22 cellular contexts compared by ENCODE assay signal in the genomic region with DNA sequence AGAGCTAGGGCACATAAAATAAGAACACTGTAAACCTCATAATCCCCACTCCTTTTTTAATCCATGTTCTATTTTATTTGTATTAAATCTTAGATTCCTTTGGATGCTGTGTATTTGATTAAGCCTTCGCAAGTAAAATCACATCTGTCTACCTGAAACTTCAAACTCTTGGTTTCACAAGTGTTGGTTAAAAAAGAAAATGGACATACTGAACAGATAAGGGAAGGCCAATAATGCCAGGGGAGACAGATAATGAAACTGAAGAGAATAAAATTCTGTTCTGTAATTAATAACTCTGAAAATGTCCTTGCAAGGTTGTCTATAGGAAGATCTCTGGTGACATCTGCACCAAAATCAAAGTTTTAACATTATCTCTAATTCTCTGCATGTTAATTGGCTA.
A peak's percentile ranks its signal among the peaks of the same experiment; 100 is the strongest.
DNase-seq lines count a peak whose midpoint lies in the region; ATAC-seq and FAIRE-seq lines count a peak whose summit lies in the region.
"Had no signal": no experiment of that assay in that cellular context is flagged by ENCODE, and none has a peak within 500 bp of the region (broad histone marks: within the 10 kb centered on the region; RNA-seq: fewer than 3 reads in every experiment).

No MANE protein-coding gene starts in this region.

- H3K4me3 Mint-ChIP-seq in activated naive CD8-positive, alpha-beta T cell treated with anti-CD3 and anti-CD28 coated beads for 36 hours = no peak overlapping the region
- H3K4me3 Mint-ChIP-seq in activated naive CD8-positive, alpha-beta T cell treated with anti-CD3 and anti-CD28 coated beads, Interleukin-2, amount 50 U/mL, for 24 hours = no peak overlapping the region
- H3K4me3 Mint-ChIP-seq in activated T-helper 17 cell treated with anti-CD3 and anti-CD28 coated beads, Interleukin-2, amount 50 U/mL, for 72 hours = no peak overlapping the region
- H3K4me3 Mint-ChIP-seq: HFFc6 had no signal

- no peaks in the 10 kb centered on the region for H3K27me3 Mint-ChIP-seq in activated naive CD8-positive, alpha-beta T cell treated with anti-CD3 and anti-CD28 coated beads for 36 hours
- H3K27me3 Mint-ChIP-seq in activated naive CD8-positive, alpha-beta T cell treated with anti-CD3 and anti-CD28 coated beads, Interleukin-2, amount 50 U/mL, for 24 hours = no peaks in the 10 kb centered on the region
- no peaks in the 10 kb centered on the region for H3K27me3 Mint-ChIP-seq in activated T-helper 17 cell treated with anti-CD3 and anti-CD28 coated beads, Interleukin-2, amount 50 U/mL, for 72 hours

- DNase-seq in activated naive CD8-positive, alpha-beta T cell treated with anti-CD3 and anti-CD28 coated beads for 36 hours = no peak
- no peak for DNase-seq in activated naive CD8-positive, alpha-beta T cell treated with anti-CD3 and anti-CD28 coated beads, Interleukin-2, amount 50 U/mL, for 24 hours
- DNase-seq in RCC 7860 (ENCODE audit: low spot score) (no peak), cerebellar nuclear complex (lab: John Stamatoyannopoulos, UW) (no peak)
- DNase-seq: Calu3, DND-41, GOT3, HFFc6, IMR-90, KG1, NCI-H1048, NCI-H1417, NCI-H1694, NCI-H2029 treated with DMSO at 0.1 percent for 48 hours, NCI-H446 treated with DMSO at 0.1 percent for 48 hours, NCI-H526 treated with DMSO at 0.1 percent for 48 hours, SIG-M5, SK-N-SH had no signal

- H3K4me1 Mint-ChIP-seq in activated naive CD8-positive, alpha-beta T cell treated with anti-CD3 and anti-CD28 coated beads for 36 hours = peaks cover 26% of the 10 kb centered on the region
- H3K4me1 Mint-ChIP-seq in activated naive CD8-positive, alpha-beta T cell treated with anti-CD3 and anti-CD28 coated beads, Interleukin-2, amount 50 U/mL, for 24 hours = peaks cover 20% of the 10 kb centered on the region
- H3K4me1 Mint-ChIP-seq in activated T-helper 17 cell treated with anti-CD3 and anti-CD28 coated beads, Interleukin-2, amount 50 U/mL, for 72 hours = peaks cover 9% of the 10 kb centered on the region

- FAIRE-seq in RCC 7860 (lab: Jason Lieb, UNC) = no peak

- H3K27ac Mint-ChIP-seq in activated naive CD8-positive, alpha-beta T cell treated with anti-CD3 and anti-CD28 coated beads for 36 hours = peak overlapping the region; percentile 7
- H3K27ac Mint-ChIP-seq in activated naive CD8-positive, alpha-beta T cell treated with anti-CD3 and anti-CD28 coated beads, Interleukin-2, amount 50 U/mL, for 24 hours = no peak overlapping the region
- peak overlapping the region; percentile 37 for H3K27ac Mint-ChIP-seq in activated T-helper 17 cell treated with anti-CD3 and anti-CD28 coated beads, Interleukin-2, amount 50 U/mL, for 72 hours
- H3K27ac Mint-ChIP-seq: HFFc6 had no signal

- H3K36me3 Mint-ChIP-seq in activated naive CD8-positive, alpha-beta T cell treated with anti-CD3 and anti-CD28 coated beads for 36 hours = peaks cover 31% of the 10 kb centered on the region
- H3K36me3 Mint-ChIP-seq in activated naive CD8-positive, alpha-beta T cell treated with anti-CD3 and anti-CD28 coated beads, Interleukin-2, amount 50 U/mL, for 24 hours (ENCODE audit: low read depth) = peaks cover 19% of the 10 kb centered on the region
- H3K36me3 Mint-ChIP-seq in activated T-helper 17 cell treated with anti-CD3 and anti-CD28 coated beads, Interleukin-2, amount 50 U/mL, for 72 hours (ENCODE audit: low read depth) = peaks cover 21% of the 10 kb centered on the region

- ATAC-seq in activated naive CD8-positive, alpha-beta T cell treated with anti-CD3 and anti-CD28 coated beads, Interleukin-2, amount 50 U/mL, for 24 hours = no peak
- ATAC-seq in HG02678 (IDR thresholded peaks at IDR 0.05; ENCODE audit: unreplicated experiment) (peak; percentile 46), GM19452 (IDR thresholded peaks at IDR 0.05; ENCODE audit: unreplicated experiment) (no peak)
- ATAC-seq in activated T-helper 17 cell treated with anti-CD3 and anti-CD28 coated beads, Interleukin-2, amount 50 U/mL, for 72 hours (replicated peaks) = no peak
- ATAC-seq: Panc1 had no signal

- peaks cover 11% of the 10 kb centered on the region for H3K9me3 Mint-ChIP-seq in activated naive CD8-positive, alpha-beta T cell treated with anti-CD3 and anti-CD28 coated beads for 36 hours
- H3K9me3 Mint-ChIP-seq in activated naive CD8-positive, alpha-beta T cell treated with anti-CD3 and anti-CD28 coated beads, Interleukin-2, amount 50 U/mL, for 24 hours = peaks cover 5% of the 10 kb centered on the region
- peaks cover 5% of the 10 kb centered on the region for H3K9me3 Mint-ChIP-seq in activated T-helper 17 cell treated with anti-CD3 and anti-CD28 coated beads, Interleukin-2, amount 50 U/mL, for 72 hours
